8 cellular contexts compared by ENCODE assay signal in genomic region chr13:114132419-114133121, GRCh38. TPM values are rescaled to one million over a fixed set of nuclear protein-coding genes. Genes with fewer than 3 reads are reported as not detected.
DNase-seq lines count a peak whose midpoint lies in the region; ATAC-seq, FAIRE-seq and TF ChIP-seq lines count a peak whose summit lies in the region.

A gene with protein sequence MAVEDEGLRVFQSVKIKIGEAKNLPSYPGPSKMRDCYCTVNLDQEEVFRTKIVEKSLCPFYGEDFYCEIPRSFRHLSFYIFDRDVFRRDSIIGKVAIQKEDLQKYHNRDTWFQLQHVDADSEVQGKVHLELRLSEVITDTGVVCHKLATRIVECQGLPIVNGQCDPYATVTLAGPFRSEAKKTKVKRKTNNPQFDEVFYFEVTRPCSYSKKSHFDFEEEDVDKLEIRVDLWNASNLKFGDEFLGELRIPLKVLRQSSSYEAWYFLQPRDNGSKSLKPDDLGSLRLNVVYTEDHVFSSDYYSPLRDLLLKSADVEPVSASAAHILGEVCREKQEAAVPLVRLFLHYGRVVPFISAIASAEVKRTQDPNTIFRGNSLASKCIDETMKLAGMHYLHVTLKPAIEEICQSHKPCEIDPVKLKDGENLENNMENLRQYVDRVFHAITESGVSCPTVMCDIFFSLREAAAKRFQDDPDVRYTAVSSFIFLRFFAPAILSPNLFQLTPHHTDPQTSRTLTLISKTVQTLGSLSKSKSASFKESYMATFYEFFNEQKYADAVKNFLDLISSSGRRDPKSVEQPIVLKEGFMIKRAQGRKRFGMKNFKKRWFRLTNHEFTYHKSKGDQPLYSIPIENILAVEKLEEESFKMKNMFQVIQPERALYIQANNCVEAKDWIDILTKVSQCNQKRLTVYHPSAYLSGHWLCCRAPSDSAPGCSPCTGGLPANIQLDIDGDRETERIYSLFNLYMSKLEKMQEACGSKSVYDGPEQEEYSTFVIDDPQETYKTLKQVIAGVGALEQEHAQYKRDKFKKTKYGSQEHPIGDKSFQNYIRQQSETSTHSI (minus strand): TSS chr13:114132623. CDS start chr13:114132489, 134 bp downstream.

- H3K36me3 ChIP-seq in keratinocyte (ENCODE audit: control insufficient read depth in 2 of 2, extremely low read depth in 1 of 2, insufficient read depth in 2 of 2, low read length in 2 of 2): no peaks in the 10 kb centered on the region
- no peaks in the 10 kb centered on the region for H3K36me3 ChIP-seq in small intestine (ENCODE audit: control insufficient read depth in 2 of 2, insufficient read depth in 2 of 2, low read length in 2 of 2)

- peaks cover 3% of the 10 kb centered on the region; the same call in 1 of the 2 replicates for H3K9me3 Mint-ChIP-seq in WTC11

- WGBS in small intestine, 3 donors: 0 to 2% (median 0%) methylated on average over 48 to 81 of the region's 81 CpGs

- peak within 1 kb of the TSS; percentile 68 for H2AFZ ChIP-seq in keratinocyte (ENCODE audit: control insufficient read depth, low read length)

- peaks cover 13% of the 10 kb centered on the region for H3K4me1 ChIP-seq in keratinocyte (ENCODE audit: control insufficient read depth, extremely low read depth, insufficient read depth, low read length)
- H3K4me1 ChIP-seq in small intestine (ENCODE audit: control insufficient read depth in 2 of 2, insufficient read depth in 1 of 2, low read depth in 1 of 2, low read length in 1 of 2): peaks cover 0 to 6% of the 10 kb centered on the region in 2 donors

- peak within 1 kb of the TSS; percentile 93 for H3K4me2 ChIP-seq in keratinocyte (ENCODE audit: control insufficient read depth, extremely low read depth, insufficient read depth, low read depth, low read length)

- dilution Hi-C loops in keratinocyte (cut with MboI; ENCODE audit: extremely low pct_ligation_motif_present, low sequenced_read_pairs): no loop called here

- H3K9me1 ChIP-seq in keratinocyte (ENCODE audit: control insufficient read depth, extremely low read depth, insufficient read depth, low read length): no peaks in the 10 kb centered on the region

- H3K27ac ChIP-seq in cingulate gyrus (ENCODE audit: low read depth, low read length) (peak within 1 kb of the TSS; percentile 69), keratinocyte (ENCODE audit: control insufficient read depth, insufficient read depth, low read length) (no peak within 1 kb of the TSS), small intestine (ENCODE audit: low read depth in 1 of 2, low read length in 1 of 2) (peak within 1 kb of the TSS; percentile 17 to 89)

- H3K36me3 Mint-ChIP-seq in WTC11: 0 out of 2 replicates have a peak, but pooled peaks cover under 1% of the 10 kb centered on the region

- H3K4me3 Mint-ChIP-seq in WTC11: peak within 1 kb of the TSS; percentile 93

- H3K79me2 ChIP-seq in keratinocyte (ENCODE audit: control insufficient read depth, insufficient read depth, low read length): peaks cover 19% of the 10 kb centered on the region

- H4K20me1 ChIP-seq in keratinocyte (ENCODE audit: control insufficient read depth, extremely low read depth, insufficient read depth, low read length): no peaks in the 10 kb centered on the region

- ATAC-seq in HG02642 (IDR thresholded peaks at IDR 0.05; ENCODE audit: poor library complexity, unreplicated experiment) (peak; percentile 65), WTC11 (peak; percentile 89)

- peaks cover 10% of the 10 kb centered on the region for H3K27me3 Mint-ChIP-seq in WTC11 (ENCODE audit: low read depth)

- DNase-seq in NCI-H524 (lab: John Stamatoyannopoulos, UW) (peak; percentile 38 to 76), NCI-H524 treated with DMSO at 0.1 percent for 48 hours (lab: John Stamatoyannopoulos, UW) (no peak), NCI-H1092 treated with DMSO at 0.1 percent for 48 hours (lab: John Stamatoyannopoulos, UW) (peak; percentile 92), WTC11 (ENCODE audit: low spot score) (peak; percentile 83), keratinocyte (ENCODE audit: low read depth, low spot score) (no peak), small intestine (peak; percentile 61)

- H3K4me1 Mint-ChIP-seq in WTC11: peaks cover 46% of the 10 kb centered on the region

- CTCF ChIA-PET in WTC11 (lab: Charles Lee): interaction anchor here (2.5 kb wide), 1 partner anchor 20 kb away, joined by 8 read pairs; no protein-coding TSS in a partner anchor

- H3K9me3 ChIP-seq in keratinocyte (ENCODE audit: control insufficient read depth, low read depth, low read length) (no peaks in the 10 kb centered on the region), small intestine (ENCODE audit: control insufficient read depth, low read depth) (no peaks in the 10 kb centered on the region)

- POLR2A ChIA-PET in WTC11 (lab: Charles Lee): no interaction called here

- peak within 1 kb of the TSS; percentile 64 to 81 (median 78) for H3K4me3 ChIP-seq in keratinocyte (ENCODE audit: control insufficient read depth in 2 of 3, extremely low read depth in 1 of 3, insufficient read depth in 2 of 3, low read depth in 1 of 3, low read length in 3 of 3)
- peak within 1 kb of the TSS; percentile 66 to 75 for H3K4me3 ChIP-seq in small intestine (ENCODE audit: low read depth in 1 of 2, low read length in 2 of 2)

- peak within 1 kb of the TSS; percentile 46; the same call in 1 of the 2 replicates for H3K27ac Mint-ChIP-seq in WTC11

- TF ChIP-seq CTCF in WTC11 (IDR thresholded peaks at IDR 0.05): no peak
- TF ChIP-seq CTCF in keratinocyte (optimal IDR thresholded peaks at IDR 0.05 in 1 of 3, IDR thresholded peaks at IDR 0.05 in 1 of 3, conservative IDR thresholded peaks at IDR 0.05 in 1 of 3; ENCODE audit: extremely low read depth in 1 of 3, insufficient read depth in 2 of 3, low read length in 3 of 3): no peak

- FAIRE-seq in keratinocyte (lab: Jason Lieb, UNC) (no peak), small intestine (lab: Jason Lieb, UNC) (no peak)

- H3K27me3 ChIP-seq in keratinocyte (ENCODE audit: control insufficient read depth, extremely low read depth, insufficient read depth, low read length): no peaks in the 10 kb centered on the region
- H3K27me3 ChIP-seq in small intestine (ENCODE audit: control insufficient read depth in 2 of 2, insufficient read depth in 2 of 2, low read length in 2 of 2): no peaks in the 10 kb centered on the region

- H3K9ac ChIP-seq in keratinocyte (ENCODE audit: control insufficient read depth, extremely low read depth, insufficient read depth, low read length): peak within 1 kb of the TSS; percentile 64

TF ChIP-seq in WTC11, 78 proteins besides CTCF, POLR2A, EP300 and RAD21 (continues in another document):
- TF ChIP-seq ZNF423 (CRISPR knock-in tag; IDR thresholded peaks at IDR 0.05): peak; percentile 64; the same call in 1 of the 2 replicates
- TF ChIP-seq, protein P1, sequence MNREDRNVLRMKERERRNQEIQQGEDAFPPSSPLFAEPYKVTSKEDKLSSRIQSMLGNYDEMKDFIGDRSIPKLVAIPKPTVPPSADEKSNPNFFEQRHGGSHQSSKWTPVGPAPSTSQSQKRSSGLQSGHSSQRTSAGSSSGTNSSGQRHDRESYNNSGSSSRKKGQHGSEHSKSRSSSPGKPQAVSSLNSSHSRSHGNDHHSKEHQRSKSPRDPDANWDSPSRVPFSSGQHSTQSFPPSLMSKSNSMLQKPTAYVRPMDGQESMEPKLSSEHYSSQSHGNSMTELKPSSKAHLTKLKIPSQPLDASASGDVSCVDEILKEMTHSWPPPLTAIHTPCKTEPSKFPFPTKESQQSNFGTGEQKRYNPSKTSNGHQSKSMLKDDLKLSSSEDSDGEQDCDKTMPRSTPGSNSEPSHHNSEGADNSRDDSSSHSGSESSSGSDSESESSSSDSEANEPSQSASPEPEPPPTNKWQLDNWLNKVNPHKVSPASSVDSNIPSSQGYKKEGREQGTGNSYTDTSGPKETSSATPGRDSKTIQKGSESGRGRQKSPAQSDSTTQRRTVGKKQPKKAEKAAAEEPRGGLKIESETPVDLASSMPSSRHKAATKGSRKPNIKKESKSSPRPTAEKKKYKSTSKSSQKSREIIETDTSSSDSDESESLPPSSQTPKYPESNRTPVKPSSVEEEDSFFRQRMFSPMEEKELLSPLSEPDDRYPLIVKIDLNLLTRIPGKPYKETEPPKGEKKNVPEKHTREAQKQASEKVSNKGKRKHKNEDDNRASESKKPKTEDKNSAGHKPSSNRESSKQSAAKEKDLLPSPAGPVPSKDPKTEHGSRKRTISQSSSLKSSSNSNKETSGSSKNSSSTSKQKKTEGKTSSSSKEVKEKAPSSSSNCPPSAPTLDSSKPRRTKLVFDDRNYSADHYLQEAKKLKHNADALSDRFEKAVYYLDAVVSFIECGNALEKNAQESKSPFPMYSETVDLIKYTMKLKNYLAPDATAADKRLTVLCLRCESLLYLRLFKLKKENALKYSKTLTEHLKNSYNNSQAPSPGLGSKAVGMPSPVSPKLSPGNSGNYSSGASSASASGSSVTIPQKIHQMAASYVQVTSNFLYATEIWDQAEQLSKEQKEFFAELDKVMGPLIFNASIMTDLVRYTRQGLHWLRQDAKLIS (CRISPR knock-in tag; IDR thresholded peaks at IDR 0.05; ENCODE audit: borderline replicate concordance): no peak
- TF ChIP-seq, protein P2, sequence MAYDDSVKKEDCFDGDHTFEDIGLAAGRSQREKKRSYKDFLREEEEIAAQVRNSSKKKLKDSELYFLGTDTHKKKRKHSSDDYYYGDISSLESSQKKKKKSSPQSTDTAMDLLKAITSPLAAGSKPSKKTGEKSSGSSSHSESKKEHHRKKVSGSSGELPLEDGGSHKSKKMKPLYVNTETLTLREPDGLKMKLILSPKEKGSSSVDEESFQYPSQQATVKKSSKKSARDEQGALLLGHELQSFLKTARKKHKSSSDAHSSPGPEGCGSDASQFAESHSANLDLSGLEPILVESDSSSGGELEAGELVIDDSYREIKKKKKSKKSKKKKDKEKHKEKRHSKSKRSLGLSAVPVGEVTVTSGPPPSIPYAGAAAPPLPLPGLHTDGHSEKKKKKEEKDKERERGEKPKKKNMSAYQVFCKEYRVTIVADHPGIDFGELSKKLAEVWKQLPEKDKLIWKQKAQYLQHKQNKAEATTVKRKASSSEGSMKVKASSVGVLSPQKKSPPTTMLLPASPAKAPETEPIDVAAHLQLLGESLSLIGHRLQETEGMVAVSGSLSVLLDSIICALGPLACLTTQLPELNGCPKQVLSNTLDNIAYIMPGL (CRISPR knock-in tag; IDR thresholded peaks at IDR 0.05): 0 out of 2 replicates have a peak, but pooled peaks have one; percentile 6

RNA-seq across cellular contexts. Expression of the gene that starts here (rescaled TPM):
- 16.5 to 22.3 TPM (median 16.9 TPM) in 3 replicates for total RNA-seq in WTC11 (2021)
- polyA plus RNA-seq in keratinocyte (3.5 to 6.9 TPM (median 4.1 TPM) in 3 replicates), small intestine (1 to 10 TPM; 2.0 to 7.2 (median 6.5) TPM)
- 1.1 TPM for polyA plus RNA-seq in keratinocyte (2011; ENCODE audit: low read depth)
- polyA plus RNA-seq in keratinocyte (2011; cell fraction: cytosol; rRNA removed): 3.1 and 4.8 TPM in 2 replicates
- 5.9 and 7.0 TPM in 2 replicates for polyA plus RNA-seq in keratinocyte (2011; cell fraction: nucleus; rRNA removed)
- polyA plus RNA-seq in keratinocyte (2012; ENCODE audit: low replicate concordance): 2.0 and 6.9 TPM in 2 replicates
- 3.6 to 5.4 TPM (median 4.5 TPM) in 3 replicates for polyA minus RNA-seq in keratinocyte
- 5.2 TPM for polyA minus RNA-seq in keratinocyte (2011; cell fraction: cytosol; rRNA and poly(A)+ RNA removed)
- 5.0 and 6.9 TPM in 2 replicates for polyA minus RNA-seq in keratinocyte (2011; cell fraction: nucleus; rRNA and poly(A)+ RNA removed)

Comparison
In these comparisons a context has a peak if more than half of its experiments do, and no peak if none do; other contexts are left out.
1. DNase-seq: peak in NCI-H524 (2 of 2), NCI-H1092 treated with DMSO at 0.1 percent for 48 hours (single experiment), WTC11 (single experiment) and small intestine (single experiment); none in NCI-H524 treated with DMSO at 0.1 percent for 48 hours (single experiment) and keratinocyte (single experiment).